Comparison of ENCODE assay signal across 1 cellular context in genomic region chr2:74481961-74482800, GRCh38.
TF ChIP-seq lines count a peak whose summit lies in the region.

No MANE protein-coding gene starts in this region.

TF ChIP-seq in HepG2, 621 proteins besides CTCF, POLR2A, EP300 and RAD21 (continued from another document and continues in another):
- TF ChIP-seq AFF4 (CRISPR knock-in tag; IDR thresholded peaks at IDR 0.05): peak; percentile 50
- no peak; the same call in 1 of the 2 replicates for TF ChIP-seq STAT6 (CRISPR knock-in tag; IDR thresholded peaks at IDR 0.05; ENCODE audit: borderline replicate concordance)
- TF ChIP-seq BCL3 (CRISPR knock-in tag; IDR thresholded peaks at IDR 0.05): peak; percentile 91
- peak; percentile 13 for TF ChIP-seq PAXIP1 (CRISPR knock-in tag; conservative IDR thresholded peaks at IDR 0.05)
- 0 out of 2 replicates have a peak, but pooled peaks have one; percentile 50 for TF ChIP-seq HNRNPL (IDR thresholded peaks at IDR 0.05; ENCODE audit: low read depth, low read length)
- 0 out of 2 replicates have a peak, but pooled peaks have one; percentile 52 for TF ChIP-seq HDAC1 (CRISPR knock-in tag; IDR thresholded peaks at IDR 0.05)
- TF ChIP-seq PHF20 (CRISPR knock-in tag; IDR thresholded peaks at IDR 0.05): no peak
- peak; percentile 74 for TF ChIP-seq DBP (CRISPR knock-in tag; IDR thresholded peaks at IDR 0.05; ENCODE audit: not compliant biosample characterization)
- peak; percentile 18; the same call in 1 of the 2 replicates for TF ChIP-seq AKAP8 (CRISPR knock-in tag; IDR thresholded peaks at IDR 0.05)
- TF ChIP-seq ZNF512B (CRISPR knock-in tag; IDR thresholded peaks at IDR 0.05; ENCODE audit: borderline replicate concordance): no peak
- no peak for TF ChIP-seq CCAR2 (optimal IDR thresholded peaks at IDR 0.05; ENCODE audit: low read depth, low read length)
- no peak for TF ChIP-seq ATF2 (CRISPR knock-in tag; IDR thresholded peaks at IDR 0.05)
- TF ChIP-seq ZNF205 (CRISPR knock-in tag; IDR thresholded peaks at IDR 0.05): no peak
- no peak for TF ChIP-seq GPBP1L1 (CRISPR knock-in tag; IDR thresholded peaks at IDR 0.05)
- no peak for TF ChIP-seq E2F2 (CRISPR knock-in tag; IDR thresholded peaks at IDR 0.05; ENCODE audit: borderline replicate concordance)
- TF ChIP-seq ZNF776 (CRISPR knock-in tag; IDR thresholded peaks at IDR 0.05): peak; percentile 73; the same call in 1 of the 2 replicates
- TF ChIP-seq ZNF652 (CRISPR knock-in tag; IDR thresholded peaks at IDR 0.05; ENCODE audit: borderline replicate concordance, low read depth): no peak
- 0 out of 2 replicates have a peak, but pooled peaks have one; percentile 17 for TF ChIP-seq ZNF607 (CRISPR knock-in tag; IDR thresholded peaks at IDR 0.05; ENCODE audit: borderline replicate concordance)
- 0 out of 2 replicates have a peak, but pooled peaks have one; percentile 62 for TF ChIP-seq ZNF740 (CRISPR knock-in tag; IDR thresholded peaks at IDR 0.05)
- no peak for TF ChIP-seq ZNF644 (CRISPR knock-in tag; IDR thresholded peaks at IDR 0.05; ENCODE audit: low read depth)
- no peak for TF ChIP-seq MBD4 (IDR thresholded peaks at IDR 0.05; ENCODE audit: borderline replicate concordance, low read length)
- no peak for TF ChIP-seq ZNF546 (CRISPR knock-in tag; conservative IDR thresholded peaks at IDR 0.05)
- TF ChIP-seq ZNF276 (CRISPR knock-in tag; IDR thresholded peaks at IDR 0.05; ENCODE audit: low read depth): peak; percentile 68; the same call in 1 of the 2 replicates
- no peak for TF ChIP-seq FOXK1 (CRISPR knock-in tag; IDR thresholded peaks at IDR 0.05; ENCODE audit: borderline replicate concordance, low read depth)
- TF ChIP-seq CREM (IDR thresholded peaks at IDR 0.05): no peak
- TF ChIP-seq CREM (CRISPR knock-in tag; IDR thresholded peaks at IDR 0.05): no peak
- no peak; the same call in 1 of the 2 replicates for TF ChIP-seq MZF1 (CRISPR knock-in tag; IDR thresholded peaks at IDR 0.05; ENCODE audit: borderline replicate concordance)
- TF ChIP-seq ZNF343 (CRISPR knock-in tag; IDR thresholded peaks at IDR 0.05): peak; percentile 86; the same call in 1 of the 2 replicates
- TF ChIP-seq HOXA5 (CRISPR knock-in tag; IDR thresholded peaks at IDR 0.05): no peak; the same call in 1 of the 2 replicates
- no peak for TF ChIP-seq NFKBIZ (CRISPR knock-in tag; IDR thresholded peaks at IDR 0.05)
- peak; percentile 93 for TF ChIP-seq RBFOX2 (IDR thresholded peaks at IDR 0.05; ENCODE audit: low read depth, low read length)
- peak; percentile 96; the same call in 1 of the 2 replicates for TF ChIP-seq MTF2 (CRISPR knock-in tag; IDR thresholded peaks at IDR 0.05; ENCODE audit: borderline replicate concordance)
- TF ChIP-seq ZNF552 (CRISPR knock-in tag; IDR thresholded peaks at IDR 0.05; ENCODE audit: borderline replicate concordance): no peak
- TF ChIP-seq TRIM24 (CRISPR knock-in tag; IDR thresholded peaks at IDR 0.05): no peak
- TF ChIP-seq SIX4 (CRISPR knock-in tag; IDR thresholded peaks at IDR 0.05): no peak
- TF ChIP-seq ZFP82 (CRISPR knock-in tag; IDR thresholded peaks at IDR 0.05; ENCODE audit: borderline replicate concordance): peak; percentile 98; the same call in 1 of the 2 replicates
